Comparison of ENCODE assay signal across 8 cellular contexts in the genomic region with DNA sequence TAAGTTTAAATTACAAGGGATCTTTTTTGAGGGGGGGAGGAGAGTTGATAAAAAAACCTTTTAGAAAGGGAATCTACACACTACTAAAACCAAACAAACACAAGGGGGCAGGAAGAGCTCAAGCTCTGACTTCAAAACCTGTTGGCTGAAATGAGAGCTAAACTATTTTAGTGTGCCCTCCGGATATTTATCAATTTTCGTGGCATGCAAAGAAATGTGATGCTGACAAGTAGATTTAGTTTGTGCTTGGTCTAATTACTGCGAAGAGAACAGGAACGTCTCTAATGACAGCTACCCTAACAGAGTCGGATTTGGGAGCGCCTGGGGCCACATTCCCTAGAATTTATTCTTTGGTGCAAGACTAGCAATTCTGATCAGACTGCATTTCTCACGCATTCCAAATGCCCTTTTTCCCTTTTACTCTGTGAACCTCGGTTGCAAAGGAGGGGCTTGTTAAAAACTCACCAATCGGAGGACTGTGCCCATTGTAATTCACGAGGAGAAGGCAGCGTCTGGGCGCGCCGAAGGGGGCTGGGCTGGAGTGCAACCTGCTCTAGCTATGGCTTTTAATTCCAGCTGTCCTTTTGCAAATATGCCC. TPM values are rescaled to one million over a fixed set of nuclear protein-coding genes. Genes with fewer than 3 reads are reported as not detected.
A peak's percentile ranks its signal among the peaks of the same experiment; 100 is the strongest.
DNase-seq lines count a peak whose midpoint lies in the region; ATAC-seq and TF ChIP-seq lines count a peak whose summit lies in the region.

No MANE protein-coding gene starts in this region.

- H3K9me3 Mint-ChIP-seq in chondrocyte (ENCODE audit: low read depth) = peaks cover 2% of the 10 kb centered on the region
- H3K9me3 Mint-ChIP-seq in effector memory CD8-positive, alpha-beta T cell = peaks cover 0 to 5% of the 10 kb centered on the region in 2 donors
- peaks cover 0 to 2% (median 0%) of the 10 kb centered on the region in 8 donors for H3K9me3 Mint-ChIP-seq in CD4-positive, alpha-beta memory T cell

- CTCF ChIA-PET in CD4-positive, alpha-beta memory T cell (lab: Charles Lee; ENCODE audit: partially characterized antibody) = no interaction called here

- DNase-seq in COR-L47 (lab: John Stamatoyannopoulos, UW) = peak; percentile 46
- peak; percentile 32 to 79 (median 70) for DNase-seq in NCI-H1417 (lab: John Stamatoyannopoulos, UW)
- DNase-seq in chondrocyte (ENCODE audit: low spot score) = no peak
- DNase-seq in effector memory CD8-positive, alpha-beta T cell = no peak
- DNase-seq in CD4-positive, alpha-beta memory T cell = no peak

- H3K4me1 Mint-ChIP-seq in chondrocyte (ENCODE audit: low read depth) = peaks cover 20% of the 10 kb centered on the region
- H3K4me1 Mint-ChIP-seq in effector memory CD8-positive, alpha-beta T cell (ENCODE audit: low read depth in 2 of 2) = no peaks in the 10 kb centered on the region
- peaks cover 3 to 9% (median 5%) of the 10 kb centered on the region in 4 donors for H3K4me1 Mint-ChIP-seq in CD4-positive, alpha-beta memory T cell

- H3K27me3 Mint-ChIP-seq in chondrocyte (ENCODE audit: low read depth) = peaks cover 31% of the 10 kb centered on the region
- peaks cover 8 to 10% of the 10 kb centered on the region in 2 donors for H3K27me3 Mint-ChIP-seq in effector memory CD8-positive, alpha-beta T cell
- peaks cover 7 to 11% of the 10 kb centered on the region in 2 donors for H3K27me3 Mint-ChIP-seq in CD4-positive, alpha-beta memory T cell

- peak; percentile 77 for TF ChIP-seq CTCF in chondrocyte (IDR thresholded peaks at IDR 0.05)

- ATAC-seq in GM18870 (IDR thresholded peaks at IDR 0.05; ENCODE audit: unreplicated experiment) (no peak), GM21528 (IDR thresholded peaks at IDR 0.05; ENCODE audit: low FRiP score, unreplicated experiment) (no peak)
- ATAC-seq in effector memory CD8-positive, alpha-beta T cell (replicated peaks) = no peak

- peaks cover 8% of the 10 kb centered on the region for H3K9me3 ChIP-seq in mesodermal cell (ENCODE audit: control insufficient read depth, low read length)
- no peaks in the 10 kb centered on the region for H3K9me3 ChIP-seq in CD4-positive, alpha-beta memory T cell (ENCODE audit: control insufficient read depth in 1 of 2, low read length in 2 of 2)

- H3K4me3 ChIP-seq in mesodermal cell (ENCODE audit: extremely low read depth, insufficient read depth, low read length, poor library complexity, severe bottlenecking) = peak overlapping the region; percentile 59
- H3K4me3 ChIP-seq in CD4-positive, alpha-beta memory T cell (ENCODE audit: low read length in 2 of 2) = no peak overlapping the region

- H3K4me3 Mint-ChIP-seq in chondrocyte (ENCODE audit: unreplicated experiment) = peak overlapping the region; percentile 76
- no peak overlapping the region for H3K4me3 Mint-ChIP-seq in effector memory CD8-positive, alpha-beta T cell
- H3K4me3 Mint-ChIP-seq in CD4-positive, alpha-beta memory T cell = peak overlapping the region in 3 of 8 donors; percentile 9 to 48 (median 42)

- no peaks in the 10 kb centered on the region for H3K27me3 ChIP-seq in CD4-positive, alpha-beta memory T cell (ENCODE audit: insufficient read depth, low read length)

- no peaks in the 10 kb centered on the region for H3K36me3 Mint-ChIP-seq in chondrocyte (ENCODE audit: low read depth)
- no peaks in the 10 kb centered on the region for H3K36me3 Mint-ChIP-seq in effector memory CD8-positive, alpha-beta T cell (ENCODE audit: insufficient read depth)
- no peaks in the 10 kb centered on the region for H3K36me3 Mint-ChIP-seq in CD4-positive, alpha-beta memory T cell

- POLR2A ChIA-PET in CD4-positive, alpha-beta memory T cell (lab: Charles Lee; ENCODE audit: partially characterized antibody) = no interaction called here

- H3K27ac Mint-ChIP-seq in chondrocyte (ENCODE audit: unreplicated experiment) = no peak overlapping the region
- H3K27ac Mint-ChIP-seq in effector memory CD8-positive, alpha-beta T cell = no peak overlapping the region
- no peak overlapping the region for H3K27ac Mint-ChIP-seq in CD4-positive, alpha-beta memory T cell

- WGBS in mesodermal cell (ENCODE audit: insufficient coverage in 2 of 2), 2 experiments = 0 to 1% methylated on average over 14 of the region's 14 CpGs

- peak overlapping the region; percentile 71 for H3K27ac ChIP-seq in mesodermal cell (ENCODE audit: low read depth, low read length, severe bottlenecking)
- H3K27ac ChIP-seq in CD4-positive, alpha-beta memory T cell (ENCODE audit: low read depth, low read length) = no peak overlapping the region

- peaks cover 25% of the 10 kb centered on the region for H3K36me3 ChIP-seq in mesodermal cell (ENCODE audit: control insufficient read depth, insufficient read depth, low read length)
- no peaks in the 10 kb centered on the region for H3K36me3 ChIP-seq in CD4-positive, alpha-beta memory T cell (ENCODE audit: insufficient read depth, low read length)

- H3K4me1 ChIP-seq in mesodermal cell (ENCODE audit: control insufficient read depth, insufficient read depth, low read length, poor library complexity, severe bottlenecking) = peaks cover 12% of the 10 kb centered on the region
- H3K4me1 ChIP-seq in CD4-positive, alpha-beta memory T cell (ENCODE audit: insufficient read depth, low read length) = no peaks in the 10 kb centered on the region

- intact Hi-C loops in CD4-positive, alpha-beta memory T cell (cut with micrococcal nuclease) = no loop called here

RNA-seq across cellular contexts. Expression of gene FREM2, which starts 0.8 kb away (rescaled TPM):
- 0.07 to 0.15 TPM (median 0.07 TPM) in 3 replicates for total RNA-seq in chondrocyte
- polyA plus RNA-seq in mesodermal cell (2013, experiment 1 of 2) = 19.4 TPM
- 16.0 TPM for polyA plus RNA-seq in mesodermal cell (2013, experiment 2 of 2)
- total RNA-seq in CD4-positive, alpha-beta memory T cell = not detected
- polyA plus RNA-seq in CD4-positive, alpha-beta memory T cell = not detected

Comparison
In these comparisons a context has a peak if more than half of its experiments do, and no peak if none do; other contexts are left out.
1. DNase-seq: peak in COR-L47 (single experiment) and NCI-H1417 (3 of 3); none in chondrocyte (single experiment), effector memory CD8-positive, alpha-beta T cell (0 of 3) and CD4-positive, alpha-beta memory T cell (0 of 5).